In genomic region chr12:120093592-120094355, GRCh38 we compare ENCODE assay signal across 10 cellular contexts. TPM values are rescaled to one million over a fixed set of nuclear protein-coding genes. Genes with fewer than 3 reads are reported as not detected.
A peak's percentile ranks its signal among the peaks of the same experiment; 100 is the strongest.
DNase-seq lines count a peak whose midpoint lies in the region; ATAC-seq, FAIRE-seq and TF ChIP-seq lines count a peak whose summit lies in the region.
"Had no signal": no experiment of that assay in that cellular context is flagged by ENCODE, and none has a peak within 500 bp of the region (broad histone marks: within the 10 kb centered on the region; RNA-seq: fewer than 3 reads in every experiment).

No MANE protein-coding gene starts in this region.

- no peaks in the 10 kb centered on the region for H3K79me2 ChIP-seq in H9 (ENCODE audit: insufficient read depth, low read length)
- H3K79me2 ChIP-seq: parathyroid adenoma had no signal

- H3K36me3 ChIP-seq in BE2C: peaks cover 34% of the 10 kb centered on the region
- H3K36me3 ChIP-seq in WERI-Rb-1: peaks cover 47% of the 10 kb centered on the region
- H3K36me3 ChIP-seq in kidney (ENCODE audit: control insufficient read depth in 1 of 2, insufficient read depth in 2 of 2, low read length in 2 of 2): peaks cover 20 to 49% of the 10 kb centered on the region in 2 donors

- H2BK20ac ChIP-seq in H9 (ENCODE audit: low read depth, low read length, poor library complexity, severe bottlenecking): no peak overlapping the region

- no peak overlapping the region for H2BK12ac ChIP-seq in H9 (ENCODE audit: insufficient read length, low read depth, low read length)

- H3K27ac Mint-ChIP-seq in H9: peak overlapping the region; percentile 92 to 97 (median 96); a peak in 5 of 7 replicates

- no CpG with 5 or more reads among the region's 17 CpGs for WGBS in H9 (ENCODE audit: extremely low coverage, insufficient read length, low lambda C conversion rate)

- intact Hi-C loops in kidney (cut with DNase I): no loop called here

- peak overlapping the region; percentile 27 to 62; a peak in 4 of 5 replicates for H3K4me3 Mint-ChIP-seq in H9

- ATAC-seq in HG03571 (IDR thresholded peaks at IDR 0.05; ENCODE audit: unreplicated experiment): no peak

- POLR2A ChIA-PET in GM10248 (lab: Yijun Ruan, JAX) (interaction anchor here (1.1 kb wide), 1 partner anchor 107 kb away, joined by 4 read pairs; the partner anchor contains the start of gene RPLP0), HEK293T (lab: Yijun Ruan, JAX) (no interaction called here)

- peak overlapping the region; percentile 2 for H3K4me2 ChIP-seq in H9 (ENCODE audit: insufficient read depth, insufficient read length, low read length)

- DNase-seq in BE2C (peak; percentile 92), H9 (peak; percentile 93), WERI-Rb-1 (peak; percentile 68), kidney (peak; percentile 80), NCI-H1092 (lab: John Stamatoyannopoulos, UW) (no peak), GM10248 (ENCODE audit: extremely low spot score) (no peak), HEK293T (ENCODE audit: extremely low spot score) (no peak)
- DNase-seq: Calu3 had no signal

- H3K4me3 ChIP-seq in BE2C (ENCODE audit: low read depth, low read length) (0 out of 2 replicates have a peak overlapping the region, but pooled peaks have one; percentile 5), WERI-Rb-1 (ENCODE audit: low read depth, low read length) (no peak overlapping the region), kidney (ENCODE audit: low read length in 2 of 2) (no peak overlapping the region)

- H3K9me3 ChIP-seq in BE2C (no peaks in the 10 kb centered on the region), H9 (ENCODE audit: control insufficient read depth, low read depth, low read length) (no peaks in the 10 kb centered on the region), WERI-Rb-1 (ENCODE audit: severe bottlenecking) (no peaks in the 10 kb centered on the region), kidney (ENCODE audit: control insufficient read depth in 1 of 2, low read length in 2 of 2) (no peaks in the 10 kb centered on the region)

- H3K4ac ChIP-seq in H9 (ENCODE audit: low read depth, low read length): no peak overlapping the region

- H3K27ac ChIP-seq in H9 (ENCODE audit: insufficient read length, low read depth, low read length): no peak overlapping the region
- peak overlapping the region; percentile 15 for H3K27ac ChIP-seq in WERI-Rb-1
- H3K27ac ChIP-seq in kidney (ENCODE audit: low read depth in 2 of 2, low read length in 2 of 2): no peak overlapping the region
- H3K27ac ChIP-seq: parathyroid adenoma had no signal

- no peak overlapping the region for H3T11ph ChIP-seq in H9 (ENCODE audit: low read length)

- H3K9me3 Mint-ChIP-seq in H9: no peaks in the 10 kb centered on the region

- no peaks in the 10 kb centered on the region for H4K20me1 ChIP-seq in H9 (ENCODE audit: control insufficient read depth, insufficient read depth, insufficient read length)

- H3K14ac ChIP-seq in H9 (ENCODE audit: insufficient read depth, low read length): no peak overlapping the region; the same call in 1 of the 2 replicates

- no peak overlapping the region for H4K5ac ChIP-seq in H9 (ENCODE audit: insufficient read length, low read depth, low read length)

- H3K4me1 ChIP-seq in BE2C (peaks cover 27% of the 10 kb centered on the region), H9 (ENCODE audit: insufficient read depth, low read length) (peaks cover 5% of the 10 kb centered on the region; the same call in 1 of the 2 replicates), kidney (ENCODE audit: control insufficient read depth in 1 of 2, insufficient read depth in 1 of 2, low read depth in 1 of 2, low read length in 2 of 2) (peaks cover 5% of the 10 kb centered on the region in 2 donors)
- H3K4me1 ChIP-seq: parathyroid adenoma had no signal

- peak overlapping the region; percentile 39 for H3K18ac ChIP-seq in H9 (ENCODE audit: insufficient read length, low read depth, low read length)

- CTCF ChIA-PET in GM10248 (lab: Yijun Ruan, JAX): no interaction called here
- CTCF ChIA-PET in HEK293T (lab: Yijun Ruan, JAX): no interaction called here

- no peaks in the 10 kb centered on the region for H3K79me1 ChIP-seq in H9 (ENCODE audit: insufficient read depth, low read depth, low read length, poor library complexity, severe bottlenecking)

- H2AK5ac ChIP-seq in H9 (ENCODE audit: insufficient read length, low read length): no peak overlapping the region

- no peaks in the 10 kb centered on the region for H3K23me2 ChIP-seq in H9 (ENCODE audit: insufficient read length, low read depth, low read length, poor library complexity, severe bottlenecking)

- H4K8ac ChIP-seq in H9 (replicated peaks; ENCODE audit: insufficient read length, low read depth, low read length): no peak overlapping the region

- H3K56ac ChIP-seq in H9 (ENCODE audit: insufficient read length, low read depth, low read length): no peak overlapping the region

- no peak for TF ChIP-seq CTCF in BE2C (IDR thresholded peaks at IDR 0.05; ENCODE audit: low read depth, low read length)
- TF ChIP-seq CTCF in H9 (conservative IDR thresholded peaks at IDR 0.05): no peak
- no peak for TF ChIP-seq CTCF in WERI-Rb-1 (IDR thresholded peaks at IDR 0.05; ENCODE audit: low read depth, low read length)
- no peak for TF ChIP-seq CTCF in kidney (IDR thresholded peaks at IDR 0.05; ENCODE audit: borderline replicate concordance, extremely low read depth, insufficient read depth)
- no peak for TF ChIP-seq CTCF in GM10248 (IDR thresholded peaks at IDR 0.05; ENCODE audit: control extremely low read depth, extremely low read depth, low read depth, missing control alignments)

- no peak overlapping the region for H4K91ac ChIP-seq in H9 (ENCODE audit: insufficient read length, low read depth, low read length)

- H2BK5ac ChIP-seq in H9 (ENCODE audit: insufficient read length, low read length): no peak overlapping the region

- H3K4me1 Mint-ChIP-seq in H9: peaks cover 39 to 58% of the 10 kb centered on the region in 2 experiments

- H3K36me3 Mint-ChIP-seq in H9 (ENCODE audit: insufficient read depth in 1 of 3, low read depth in 3 of 3): peaks cover 14 to 39% (median 39%) of the 10 kb centered on the region in 3 experiments; a peak in 6 of 7 replicates

- H3K23ac ChIP-seq in H9 (ENCODE audit: insufficient read length, low read depth, low read length): no peak overlapping the region

- H2BK15ac ChIP-seq in H9 (ENCODE audit: low read depth, low read length): no peak overlapping the region

- H2AFZ ChIP-seq in H9 (ENCODE audit: low read length): no peak overlapping the region
- H2AFZ ChIP-seq: parathyroid adenoma had no signal

- no peak overlapping the region for H2BK120ac ChIP-seq in H9 (ENCODE audit: low read depth, low read length, poor library complexity, severe bottlenecking)

- FAIRE-seq in kidney (lab: Jason Lieb, UNC): no peak

- H3K27me3 ChIP-seq in BE2C: no peaks in the 10 kb centered on the region
- H3K27me3 ChIP-seq in H9 (ENCODE audit: insufficient read depth, low read length): no peaks in the 10 kb centered on the region
- no peaks in the 10 kb centered on the region for H3K27me3 ChIP-seq in WERI-Rb-1 (ENCODE audit: insufficient read depth, low read depth, severe bottlenecking)

- no peaks in the 10 kb centered on the region; the same call in 1 of the 2 replicates for H3K27me3 Mint-ChIP-seq in H9 (ENCODE audit: low read depth)

- H3K9ac ChIP-seq in H9 (ENCODE audit: extremely low read depth, insufficient read length, low read length) (no peak overlapping the region), kidney (ENCODE audit: low read length in 2 of 2) (no peak overlapping the region)
- H3K9ac ChIP-seq: parathyroid adenoma had no signal

TF ChIP-seq in HEK293T, 16 proteins besides CTCF, POLR2A, EP300 and RAD21:
- TF ChIP-seq NFRKB (IDR thresholded peaks at IDR 0.05): no peak
- TF ChIP-seq BHLHE40 (IDR thresholded peaks at IDR 0.05; ENCODE audit: borderline replicate concordance): no peak
- no peak for TF ChIP-seq FOXM1 (IDR thresholded peaks at IDR 0.05; ENCODE audit: borderline replicate concordance)
- no peak for TF ChIP-seq SUZ12 (IDR thresholded peaks at IDR 0.05)
- no peak for TF ChIP-seq FOXA1 (IDR thresholded peaks at IDR 0.05)
- no peak for TF ChIP-seq CTBP1 (IDR thresholded peaks at IDR 0.05; ENCODE audit: borderline replicate concordance)
- no peak for TF ChIP-seq L3MBTL2 (conservative IDR thresholded peaks at IDR 0.05)
- TF ChIP-seq ARNT (IDR thresholded peaks at IDR 0.05): no peak
- no peak for TF ChIP-seq ELF4 (IDR thresholded peaks at IDR 0.05)
- no peak for TF ChIP-seq PKNOX1 (IDR thresholded peaks at IDR 0.05)
- TF ChIP-seq SP1 (IDR thresholded peaks at IDR 0.05): no peak
- TF ChIP-seq HDGF (IDR thresholded peaks at IDR 0.05; ENCODE audit: borderline replicate concordance): no peak

RNA-seq across cellular contexts. Expression of gene RAB35, which starts 22.8 kb away (rescaled TPM):
- polyA plus RNA-seq in BE2C (2012; ENCODE audit: insufficient read depth, insufficient read length, low read depth): 176 TPM
- total RNA-seq in H9 (2021) (60.0 and 60.6 TPM in 2 replicates), kidney (56.1 TPM)
- 23.2 TPM for polyA plus RNA-seq in kidney (ENCODE audit: insufficient read depth, low read depth, low replicate concordance)

Comparison
In these comparisons a context has a peak if more than half of its experiments do, and no peak if none do; other contexts are left out.
1. DNase-seq: peak in BE2C (single experiment), H9 (single experiment), WERI-Rb-1 (single experiment) and kidney (single experiment); none in NCI-H1092 (single experiment), GM10248 (single experiment) and HEK293T (single experiment).